In genomic region chr1:3820316-3820715, GRCh38 we compare ENCODE assay signal across 25 cellular contexts. TPM values are rescaled to one million over a fixed set of nuclear protein-coding genes. Genes with fewer than 3 reads are reported as not detected.
"Had no signal": no experiment of that assay in that cellular context is flagged by ENCODE, and none has a peak within 500 bp of the region (broad histone marks: within the 10 kb centered on the region; RNA-seq: fewer than 3 reads in every experiment).

No MANE protein-coding gene starts in this region.

- H3K4me1 ChIP-seq: breast epithelium, gastrocnemius medialis, right lobe of liver, upper lobe of left lung had no signal

- ATAC-seq: gastrocnemius medialis; left colon; naive thymus-derived CD8-positive, alpha-beta T cell; right lobe of liver; stimulated activated naive CD8-positive, alpha-beta T cell treated with anti-CD3 and anti-CD28 coated beads, Interleukin-15, amount 100 ng/mL, for 72 hours; WTC11 had no signal

- H3K27ac Mint-ChIP-seq: activated CD4-positive, alpha-beta memory T cell treated with anti-CD3 and anti-CD28 coated beads, Interleukin-2, amount 10 ng/mL, durations not matched to agents 7 days and 5 days; activated CD4-positive, alpha-beta T cell treated with anti-CD3 and anti-CD28 coated beads, Interleukin-2, amount 10 ng/mL, durations not matched to agents 7 days and 5 days; activated T-cell treated with anti-CD3 and anti-CD28 coated beads, Interleukin-2, amount 50 U/mL, for 24 hours; dendritic cell treated with granulocyte-macrophage colony-stimulating factor and Interleukin-4, amounts not matched to agents 40 ng/mL and 50 ng/mL, for 4 days; memory B cell; progenitor cell of endocrine pancreas had no signal

- H3K4me3 ChIP-seq: breast epithelium, gastrocnemius medialis, hepatocyte, right lobe of liver, skin epidermis, upper lobe of left lung had no signal

- H2AFZ ChIP-seq: hepatocyte had no signal

- H3K79me2 ChIP-seq: hepatocyte had no signal

- H3K9me3 ChIP-seq: breast epithelium, gastrocnemius medialis, right lobe of liver, upper lobe of left lung had no signal

- H3K27me3 Mint-ChIP-seq: activated CD4-positive, alpha-beta memory T cell treated with anti-CD3 and anti-CD28 coated beads, Interleukin-2, amount 10 ng/mL, durations not matched to agents 7 days and 5 days; activated CD4-positive, alpha-beta T cell treated with anti-CD3 and anti-CD28 coated beads, Interleukin-2, amount 10 ng/mL, durations not matched to agents 7 days and 5 days; activated T-cell treated with anti-CD3 and anti-CD28 coated beads, Interleukin-2, amount 50 U/mL, for 24 hours; dendritic cell treated with granulocyte-macrophage colony-stimulating factor and Interleukin-4, amounts not matched to agents 40 ng/mL and 50 ng/mL, for 4 days; memory B cell; naive thymus-derived CD8-positive, alpha-beta T cell; progenitor cell of endocrine pancreas; stimulated activated naive CD8-positive, alpha-beta T cell treated with anti-CD3 and anti-CD28 coated beads, Interleukin-15, amount 100 ng/mL, for 72 hours had no signal

- DNase-seq: activated CD4-positive, alpha-beta memory T cell treated with anti-CD3 and anti-CD28 coated beads, Interleukin-2, amount 10 ng/mL, durations not matched to agents 7 days and 5 days; activated CD4-positive, alpha-beta T cell treated with anti-CD3 and anti-CD28 coated beads for 1 hour; activated CD4-positive, alpha-beta T cell treated with anti-CD3 and anti-CD28 coated beads, Interleukin-2, amount 10 ng/mL, durations not matched to agents 7 days and 5 days; activated CD8-positive, alpha-beta memory T cell treated with anti-CD3 and anti-CD28 coated beads, Interleukin-2, amount 50 U/mL, for 48 hours; activated gamma-delta T cell; activated naive CD4-positive, alpha-beta T cell treated with anti-CD3 and anti-CD28 coated beads, Interleukin-2, amount 50 U/mL, for 16 hours; activated T-cell treated with anti-CD3 and anti-CD28 coated beads, Interleukin-2, amount 50 U/mL, for 24 hours; amniotic stem cell; central memory CD4-positive, alpha-beta T cell; gastrocnemius medialis; left colon; stimulated activated CD4-positive, alpha-beta T cell treated with anti-CD3 and anti-CD28 coated beads, Interleukin-12 subunit alpha, Interleukin-12 subunit beta, amount 100 ng/mL, for 4 hours; stimulated activated CD4-positive, alpha-beta T cell treated with anti-CD3 and anti-CD28 coated beads, Interleukin-4, amount 100 ng/mL, for 1 hour; stimulated activated naive CD8-positive, alpha-beta T cell treated with anti-CD3 and anti-CD28 coated beads, Interleukin-15, amount 100 ng/mL, for 72 hours; T-helper 2 cell; upper lobe of left lung had no signal

- H3K4me1 Mint-ChIP-seq: activated CD4-positive, alpha-beta memory T cell treated with anti-CD3 and anti-CD28 coated beads, Interleukin-2, amount 10 ng/mL, durations not matched to agents 7 days and 5 days; activated CD4-positive, alpha-beta T cell treated with anti-CD3 and anti-CD28 coated beads, Interleukin-2, amount 10 ng/mL, durations not matched to agents 7 days and 5 days; memory B cell; naive thymus-derived CD8-positive, alpha-beta T cell; stimulated activated naive CD8-positive, alpha-beta T cell treated with anti-CD3 and anti-CD28 coated beads, Interleukin-15, amount 100 ng/mL, for 72 hours; WTC11 had no signal

- H3K4me3 Mint-ChIP-seq: activated CD4-positive, alpha-beta memory T cell treated with anti-CD3 and anti-CD28 coated beads, Interleukin-2, amount 10 ng/mL, durations not matched to agents 7 days and 5 days; activated CD4-positive, alpha-beta T cell treated with anti-CD3 and anti-CD28 coated beads, Interleukin-2, amount 10 ng/mL, durations not matched to agents 7 days and 5 days; activated T-cell treated with anti-CD3 and anti-CD28 coated beads, Interleukin-2, amount 50 U/mL, for 24 hours; dendritic cell treated with granulocyte-macrophage colony-stimulating factor and Interleukin-4, amounts not matched to agents 40 ng/mL and 50 ng/mL, for 4 days; memory B cell; naive thymus-derived CD8-positive, alpha-beta T cell; stimulated activated naive CD8-positive, alpha-beta T cell treated with anti-CD3 and anti-CD28 coated beads, Interleukin-15, amount 100 ng/mL, for 72 hours; WTC11 had no signal

- H3K9me3 Mint-ChIP-seq: activated CD4-positive, alpha-beta memory T cell treated with anti-CD3 and anti-CD28 coated beads, Interleukin-2, amount 10 ng/mL, durations not matched to agents 7 days and 5 days; activated CD4-positive, alpha-beta T cell treated with anti-CD3 and anti-CD28 coated beads, Interleukin-2, amount 10 ng/mL, durations not matched to agents 7 days and 5 days; activated T-cell treated with anti-CD3 and anti-CD28 coated beads, Interleukin-2, amount 50 U/mL, for 24 hours; dendritic cell treated with granulocyte-macrophage colony-stimulating factor and Interleukin-4, amounts not matched to agents 40 ng/mL and 50 ng/mL, for 4 days; memory B cell; stimulated activated naive CD8-positive, alpha-beta T cell treated with anti-CD3 and anti-CD28 coated beads, Interleukin-15, amount 100 ng/mL, for 72 hours; WTC11 had no signal

- H3K4me2 ChIP-seq: hepatocyte had no signal

- H3K27me3 ChIP-seq: breast epithelium, gastrocnemius medialis, hepatocyte, right lobe of liver, upper lobe of left lung had no signal

- H3K27ac ChIP-seq: breast epithelium, gastrocnemius medialis, hepatocyte, right lobe of liver, upper lobe of left lung had no signal

RNA-seq across cellular contexts. Expression of gene SMIM1, which starts 47.8 kb away (rescaled TPM):
- total RNA-seq: activated CD4-positive, alpha-beta memory T cell treated with anti-CD3 and anti-CD28 coated beads, Interleukin-2, amount 10 ng/mL, durations not matched to agents 7 days and 5 days had no signal
